39 cellular contexts compared by ENCODE assay signal in genomic region chr2:55057474-55057873, GRCh38.
"Had no signal": no experiment of that assay in that cellular context is flagged by ENCODE, and none has a peak within 500 bp of the region (broad histone marks: within the 10 kb centered on the region; RNA-seq: fewer than 3 reads in every experiment).

No MANE protein-coding gene starts in this region.

- H3K36me3 ChIP-seq: ascending aorta, cardiac muscle cell had no signal

- H3K4me3 ChIP-seq: ascending aorta, cardiac muscle cell had no signal

- H3K27ac Mint-ChIP-seq: activated CD4-positive, alpha-beta memory T cell treated with anti-CD3 and anti-CD28 coated beads for 36 hours; activated CD4-positive, alpha-beta T cell treated with anti-CD3 and anti-CD28 coated beads, Interleukin-2, amount 10 ng/mL, durations not matched to agents 24 days and 14 days; activated CD8-positive, alpha-beta T cell treated with anti-CD3 and anti-CD28 coated beads for 36 hours; activated naive CD4-positive, alpha-beta T cell treated with anti-CD3 and anti-CD28 coated beads for 36 hours; activated naive CD4-positive, alpha-beta T cell treated with anti-CD3 and anti-CD28 coated beads, Interleukin-2, amount 50 U/mL, for 72 hours; activated naive CD8-positive, alpha-beta T cell treated with anti-CD3 and anti-CD28 coated beads, Interleukin-2, amount 50 U/mL, for 24 hours; activated T-cell treated with anti-CD3 and anti-CD28 coated beads, Interleukin-2, amount 50 U/mL, for 72 hours; activated T-helper 1 cell treated with anti-CD3 and anti-CD28 coated beads, Interleukin-12 subunit alpha, Interleukin-12 subunit beta, Interleukin-2, Interleukin-4 antibody, amounts not matched to agents 30 ng/mL and 10 ng/mL and 1 ng/mL, durations not matched to agents 14 hours and 24 hours and 36 hours; activated T-helper 17 cell treated with anti-CD3 and anti-CD28 coated beads, Interleukin-2, amount 50 U/mL, for 72 hours; brain; T-helper 1 cell treated with Interleukin-12 subunit alpha and Interleukin-12 subunit beta and Interleukin-4 antibody, amounts not matched to agents 30 μg/mL and 1 μg/mL, for 36 hours; T-helper 2 cell treated with Interferon-gamma antibody and Interleukin-4, amounts not matched to agents 5 μg/mL and 100 μg/mL, for 36 hours had no signal

- DNase-seq: activated CD4-positive, alpha-beta memory T cell treated with anti-CD3 and anti-CD28 coated beads for 36 hours; activated CD4-positive, alpha-beta T cell treated with anti-CD3 and anti-CD28 coated beads for 1 hour; activated CD4-positive, alpha-beta T cell treated with anti-CD3 and anti-CD28 coated beads for 4 hours; activated CD4-positive, alpha-beta T cell treated with anti-CD3 and anti-CD28 coated beads, Interleukin-2, amount 10 ng/mL, durations not matched to agents 24 days and 14 days; activated CD4-positive, alpha-beta T cell treated with anti-CD3 and anti-CD28 coated beads, Interleukin-2, amount 50 U/mL, for 1 hour; activated CD4-positive, alpha-beta T cell treated with anti-CD3 and anti-CD28 coated beads, Interleukin-2, amount 50 U/mL, for 4 hours; activated CD4-positive, CD25-positive, alpha-beta regulatory T cell; activated CD8-positive, alpha-beta memory T cell treated with anti-CD3 and anti-CD28 coated beads, Interleukin-2, amount 50 U/mL, for 4 hours; activated CD8-positive, alpha-beta T cell treated with anti-CD3 and anti-CD28 coated beads for 36 hours; activated effector memory CD4-positive, alpha-beta T cell treated with anti-CD3 and anti-CD28 coated beads, Interleukin-2, amount 50 U/mL, for 16 hours; activated gamma-delta T cell treated with Interleukin-2 at 50 U/mL for 16 hours; activated naive CD4-positive, alpha-beta T cell; activated naive CD4-positive, alpha-beta T cell treated with anti-CD3 and anti-CD28 coated beads for 36 hours; activated naive CD4-positive, alpha-beta T cell treated with anti-CD3 and anti-CD28 coated beads, Interleukin-2, amount 50 U/mL, for 16 hours; activated naive CD8-positive, alpha-beta T cell treated with anti-CD3 and anti-CD28 coated beads, Interleukin-2, amount 10 ng/mL, durations not matched to agents 7 days and 5 days; activated naive CD8-positive, alpha-beta T cell treated with anti-CD3 and anti-CD28 coated beads, Interleukin-2, amount 50 U/mL, for 24 hours; activated T-cell treated with anti-CD3 and anti-CD28 coated beads for 4 hours; activated T-cell treated with anti-CD3 and anti-CD28 coated beads, Interleukin-2, amount 50 U/mL, for 1 hour; activated T-cell treated with anti-CD3 and anti-CD28 coated beads, Interleukin-2, amount 50 U/mL, for 4 hours; activated T-cell treated with anti-CD3 and anti-CD28 coated beads, Interleukin-2, amount 50 U/mL, for 72 hours; amygdala; cerebellar nuclear complex; SW 1271; T-helper 1 cell; T-helper 2 cell; T-helper 9 cell had no signal

- H3K27me3 ChIP-seq: ascending aorta, cardiac muscle cell had no signal

- H3K4me3 Mint-ChIP-seq: activated CD4-positive, alpha-beta memory T cell treated with anti-CD3 and anti-CD28 coated beads for 36 hours; activated CD4-positive, alpha-beta T cell treated with anti-CD3 and anti-CD28 coated beads, Interleukin-2, amount 10 ng/mL, durations not matched to agents 24 days and 14 days; activated CD8-positive, alpha-beta T cell treated with anti-CD3 and anti-CD28 coated beads for 36 hours; activated naive CD4-positive, alpha-beta T cell treated with anti-CD3 and anti-CD28 coated beads for 36 hours; activated naive CD8-positive, alpha-beta T cell treated with anti-CD3 and anti-CD28 coated beads, Interleukin-2, amount 10 ng/mL, durations not matched to agents 7 days and 5 days; activated naive CD8-positive, alpha-beta T cell treated with anti-CD3 and anti-CD28 coated beads, Interleukin-2, amount 50 U/mL, for 24 hours; activated T-cell treated with anti-CD3 and anti-CD28 coated beads, Interleukin-2, amount 50 U/mL, for 4 hours; activated T-cell treated with anti-CD3 and anti-CD28 coated beads, Interleukin-2, amount 50 U/mL, for 72 hours; activated T-helper 1 cell treated with anti-CD3 and anti-CD28 coated beads, Interleukin-12 subunit alpha, Interleukin-12 subunit beta, Interleukin-2, Interleukin-4 antibody, amounts not matched to agents 30 ng/mL and 10 ng/mL and 1 ng/mL, durations not matched to agents 14 hours and 24 hours and 36 hours; activated T-helper 17 cell treated with anti-CD3 and anti-CD28 coated beads, Interleukin-2, amount 50 U/mL, for 72 hours; brain; central memory CD8-positive, alpha-beta T cell; T-helper 1 cell treated with Interleukin-12 subunit alpha and Interleukin-12 subunit beta and Interleukin-4 antibody, amounts not matched to agents 30 μg/mL and 1 μg/mL, for 36 hours; T-helper 2 cell treated with Interferon-gamma antibody and Interleukin-4, amounts not matched to agents 5 μg/mL and 100 μg/mL, for 36 hours had no signal

- FAIRE-seq: bronchial epithelial cell, TTC549 had no signal

- H3K4me1 ChIP-seq: ascending aorta had no signal

- H3K36me3 Mint-ChIP-seq: activated CD4-positive, alpha-beta memory T cell treated with anti-CD3 and anti-CD28 coated beads for 36 hours; activated naive CD4-positive, alpha-beta T cell treated with anti-CD3 and anti-CD28 coated beads, Interleukin-2, amount 50 U/mL, for 72 hours; activated naive CD8-positive, alpha-beta T cell treated with anti-CD3 and anti-CD28 coated beads, Interleukin-2, amount 10 ng/mL, durations not matched to agents 7 days and 5 days; brain had no signal

- H3K27me3 Mint-ChIP-seq: activated CD4-positive, alpha-beta memory T cell treated with anti-CD3 and anti-CD28 coated beads for 36 hours; activated CD4-positive, alpha-beta T cell treated with anti-CD3 and anti-CD28 coated beads, Interleukin-2, amount 10 ng/mL, durations not matched to agents 24 days and 14 days; activated CD8-positive, alpha-beta T cell treated with anti-CD3 and anti-CD28 coated beads for 36 hours; activated naive CD8-positive, alpha-beta T cell treated with anti-CD3 and anti-CD28 coated beads, Interleukin-2, amount 10 ng/mL, durations not matched to agents 7 days and 5 days; activated naive CD8-positive, alpha-beta T cell treated with anti-CD3 and anti-CD28 coated beads, Interleukin-2, amount 50 U/mL, for 24 hours; activated T-helper 17 cell treated with anti-CD3 and anti-CD28 coated beads, Interleukin-2, amount 50 U/mL, for 72 hours; brain; central memory CD8-positive, alpha-beta T cell had no signal

- H3K9me3 Mint-ChIP-seq: activated CD4-positive, alpha-beta memory T cell treated with anti-CD3 and anti-CD28 coated beads for 36 hours; activated CD4-positive, alpha-beta T cell treated with anti-CD3 and anti-CD28 coated beads, Interleukin-2, amount 10 ng/mL, durations not matched to agents 24 days and 14 days; activated CD8-positive, alpha-beta T cell treated with anti-CD3 and anti-CD28 coated beads for 36 hours; activated naive CD4-positive, alpha-beta T cell treated with anti-CD3 and anti-CD28 coated beads for 36 hours; activated naive CD4-positive, alpha-beta T cell treated with anti-CD3 and anti-CD28 coated beads, Interleukin-2, amount 50 U/mL, for 72 hours; activated naive CD8-positive, alpha-beta T cell treated with anti-CD3 and anti-CD28 coated beads, Interleukin-2, amount 10 ng/mL, durations not matched to agents 7 days and 5 days; activated naive CD8-positive, alpha-beta T cell treated with anti-CD3 and anti-CD28 coated beads, Interleukin-2, amount 50 U/mL, for 24 hours; activated T-cell treated with anti-CD3 and anti-CD28 coated beads, Interleukin-2, amount 50 U/mL, for 4 hours; activated T-cell treated with anti-CD3 and anti-CD28 coated beads, Interleukin-2, amount 50 U/mL, for 72 hours; activated T-helper 1 cell treated with anti-CD3 and anti-CD28 coated beads, Interleukin-12 subunit alpha, Interleukin-12 subunit beta, Interleukin-2, Interleukin-4 antibody, amounts not matched to agents 30 ng/mL and 10 ng/mL and 1 ng/mL, durations not matched to agents 14 hours and 24 hours and 36 hours; activated T-helper 17 cell treated with anti-CD3 and anti-CD28 coated beads, Interleukin-2, amount 50 U/mL, for 72 hours; central memory CD8-positive, alpha-beta T cell; T-helper 1 cell treated with Interleukin-12 subunit alpha and Interleukin-12 subunit beta and Interleukin-4 antibody, amounts not matched to agents 30 μg/mL and 1 μg/mL, for 36 hours; T-helper 2 cell treated with Interferon-gamma antibody and Interleukin-4, amounts not matched to agents 5 μg/mL and 100 μg/mL, for 36 hours had no signal

- H3K27ac ChIP-seq: ascending aorta, cardiac muscle cell, VCaP had no signal

- H3K9me3 ChIP-seq: ascending aorta had no signal

- ATAC-seq: activated CD4-positive, CD25-positive, alpha-beta regulatory T cell treated with anti-CD3 and anti-CD28 coated beads, Interleukin-2, amount 50 U/mL, for 24 hours; activated CD8-positive, alpha-beta T cell treated with anti-CD3 and anti-CD28 coated beads for 36 hours; activated naive CD4-positive, alpha-beta T cell treated with anti-CD3 and anti-CD28 coated beads, Interleukin-2, amount 50 U/mL, for 72 hours; activated T-cell treated with anti-CD3 and anti-CD28 coated beads, Interleukin-2, amount 50 U/mL, for 4 hours; activated T-cell treated with anti-CD3 and anti-CD28 coated beads, Interleukin-2, amount 50 U/mL, for 72 hours; activated T-helper 17 cell treated with anti-CD3 and anti-CD28 coated beads, Interleukin-2, amount 50 U/mL, for 72 hours had no signal
